ENCODE assay signal across 8 cellular contexts in the genomic region with DNA sequence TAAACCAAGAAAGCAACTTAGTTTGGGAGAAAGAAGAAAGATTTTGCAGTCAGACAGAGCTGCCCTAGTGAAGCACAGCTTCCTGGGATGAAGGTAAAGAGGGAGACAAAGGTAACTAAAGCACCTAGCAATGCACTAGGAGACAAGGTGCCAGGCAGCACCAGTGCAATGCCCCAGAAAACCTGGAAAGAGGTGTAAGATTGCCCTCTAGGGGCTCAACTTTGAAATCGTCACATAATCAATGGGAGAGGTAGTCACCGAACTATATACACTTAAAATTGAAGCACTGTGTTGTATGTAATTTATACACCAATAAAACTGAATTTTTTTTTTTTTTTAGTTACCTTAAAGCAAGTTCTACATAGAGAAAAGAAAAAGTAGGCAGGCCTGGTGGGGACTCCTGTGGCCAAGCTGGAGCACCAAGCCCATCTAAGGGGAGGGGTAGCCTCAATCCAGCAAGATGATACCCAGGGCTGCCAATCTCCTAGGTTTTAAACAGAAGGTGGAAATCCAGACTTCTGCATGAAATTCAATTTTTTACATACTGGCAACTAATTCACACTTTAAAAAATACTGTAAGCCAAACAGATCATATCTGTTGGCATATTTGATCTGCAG. TPM values are rescaled to one million over a fixed set of nuclear protein-coding genes. Genes with fewer than 3 reads are reported as not detected.
DNase-seq lines count a peak whose midpoint lies in the region; ATAC-seq, FAIRE-seq and TF ChIP-seq lines count a peak whose summit lies in the region.

No MANE protein-coding gene starts in this region.

- H3K79me2 ChIP-seq in PC-9 (ENCODE audit: low read depth) = no peaks in the 10 kb centered on the region

- no peak for DNase-seq in D721Med (ENCODE audit: insufficient read length, low spot score)
- DNase-seq in HT1080 (ENCODE audit: low read depth) = peak; percentile 17
- peak in 1 of 2 experiments; percentile 12 for DNase-seq in PC-9
- DNase-seq in fibroblast of mammary gland (ENCODE audit: low read depth) = peak; percentile 48
- DNase-seq in cerebellar nuclear complex (lab: John Stamatoyannopoulos, UW) = no peak
- DNase-seq in esophagus muscularis mucosa (ENCODE audit: extremely low spot score) = no peak

- H3K9me2 ChIP-seq in PC-9 (ENCODE audit: insufficient read depth) = no peaks in the 10 kb centered on the region

- CTCF ChIA-PET in PC-9 (lab: Charles Lee) = interaction anchor here (0.6 kb wide), 1 partner anchor 1575 kb away, joined by 11 read pairs; no protein-coding TSS in a partner anchor

- H3K9me3 ChIP-seq in PC-9 (ENCODE audit: insufficient read depth, low read depth) (no peaks in the 10 kb centered on the region), skeletal muscle satellite cell (replicated peaks; ENCODE audit: low read length) (no peaks in the 10 kb centered on the region), esophagus muscularis mucosa (no peaks in the 10 kb centered on the region)

- peak; percentile 59 for TF ChIP-seq CTCF in D721Med (IDR thresholded peaks at IDR 0.05; ENCODE audit: insufficient read depth, missing control alignments)
- TF ChIP-seq CTCF in PC-9 (conservative IDR thresholded peaks at IDR 0.05) = peak; percentile 65
- peak; percentile 54 for TF ChIP-seq CTCF in fibroblast of mammary gland (conservative IDR thresholded peaks at IDR 0.05; ENCODE audit: control insufficient read depth, insufficient read depth, low read depth, low read length)
- peak in 1 of 3 experiments; percentile 6 for TF ChIP-seq CTCF in esophagus muscularis mucosa (IDR thresholded peaks at IDR 0.05)

- H3K27me3 ChIP-seq in PC-9 (ENCODE audit: insufficient read depth, low read depth) (no peaks in the 10 kb centered on the region), skeletal muscle satellite cell (ENCODE audit: control insufficient read depth, insufficient read depth, low read length) (no peaks in the 10 kb centered on the region), esophagus muscularis mucosa (no peaks in the 10 kb centered on the region)

- no peak overlapping the region for H3K27ac ChIP-seq in PC-9
- no peak overlapping the region for H3K27ac ChIP-seq in esophagus muscularis mucosa (replicated peaks in 1 of 4)

- no peak for ATAC-seq in HG03520 (IDR thresholded peaks at IDR 0.05; ENCODE audit: unreplicated experiment)

- H3K4me1 ChIP-seq in PC-9 (replicated peaks; ENCODE audit: insufficient read depth) = peaks cover 15% of the 10 kb centered on the region
- peaks cover 27% of the 10 kb centered on the region for H3K4me1 ChIP-seq in skeletal muscle satellite cell (ENCODE audit: control insufficient read depth, insufficient read depth, low read length)
- H3K4me1 ChIP-seq in esophagus muscularis mucosa = no peaks in the 10 kb centered on the region

- no peak for FAIRE-seq in D721Med (lab: Jason Lieb, UNC)

- H3K36me3 ChIP-seq in PC-9 (ENCODE audit: low read depth) (peaks cover 23% of the 10 kb centered on the region; the same call in 1 of the 2 replicates), skeletal muscle satellite cell (ENCODE audit: insufficient read depth, low read length) (peaks cover 60% of the 10 kb centered on the region), esophagus muscularis mucosa (peaks cover 45 to 96% (median 76%) of the 10 kb centered on the region in 4 donors)

- H3K4me2 ChIP-seq in PC-9 (0 out of 2 replicates have a peak overlapping the region, but pooled peaks have one; percentile 13), skeletal muscle satellite cell (ENCODE audit: low read length) (peak overlapping the region; percentile 61)

- 81% methylated on average over 2 of the region's 2 CpGs for WGBS in esophagus muscularis mucosa

- H3K9ac ChIP-seq in skeletal muscle satellite cell (ENCODE audit: low read depth, low read length) = peak overlapping the region; percentile 71

- no peak for TF ChIP-seq POLR2A in esophagus muscularis mucosa (IDR thresholded peaks at IDR 0.05; ENCODE audit: low read depth)

- TF ChIP-seq EP300 in esophagus muscularis mucosa (IDR thresholded peaks at IDR 0.05) = no peak

- peaks cover 3% of the 10 kb centered on the region for H4K20me1 ChIP-seq in PC-9 (ENCODE audit: insufficient read depth)

- intact Hi-C loops in PC-9 (cut with micrococcal nuclease; ENCODE audit: unreplicated experiment) = loop anchor here (5.0 kb wide), 1 partner anchor 406 kb away; no protein-coding TSS in a partner anchor
- intact Hi-C loops in esophagus muscularis mucosa (cut with DNase I) = no loop called here

- H3F3A ChIP-seq in PC-9 (ENCODE audit: insufficient read depth, low read depth) = peaks cover 14% of the 10 kb centered on the region; the same call in 1 of the 2 replicates

- TSS peak; percentile 12 for BruUV-seq in PC-9 (replicated peaks; lab: Mats Ljungman, UMichigan)

- POLR2A ChIA-PET in PC-9 (lab: Charles Lee; ENCODE audit: unreplicated experiment) = no interaction called here

- H2AFZ ChIP-seq in PC-9 = no peak overlapping the region

- no peak overlapping the region for H3K4me3 ChIP-seq in PC-9
- no peak overlapping the region for H3K4me3 ChIP-seq in fibroblast of mammary gland (ENCODE audit: control insufficient read depth, low read depth, low read length)
- no peak overlapping the region for H3K4me3 ChIP-seq in skeletal muscle satellite cell (ENCODE audit: low read length)
- H3K4me3 ChIP-seq in esophagus muscularis mucosa = no peak overlapping the region

RNA-seq across cellular contexts. Expression of a gene that starts 48.2 kb away (rescaled TPM):
- total RNA-seq in HT1080 (2014; rRNA removed; shearing (Covaris generic)) = 52.9 and 65.3 TPM in 2 replicates
- 29.7 and 32.5 TPM in 2 replicates for polyA plus RNA-seq in HT1080 (2015; cell fraction: cytosol; rRNA removed)
- 62.1 and 70.5 TPM in 2 replicates for polyA plus RNA-seq in HT1080 (2015; cell fraction: nucleus; rRNA removed)
- 113 and 138 TPM in 2 replicates for total RNA-seq in PC-9 (2021)
- 34.7 and 47.1 TPM in 2 replicates for total RNA-seq in skeletal muscle satellite cell (2012; rRNA removed)
- 10 to 100 TPM; 34.6 to 38.6 (median 36.7) TPM for total RNA-seq in esophagus muscularis mucosa

Comparison
In these comparisons a context has a peak if more than half of its experiments do, and no peak if none do; other contexts are left out.
1. DNase-seq: peak in HT1080 (single experiment) and fibroblast of mammary gland (single experiment); none in D721Med (single experiment), cerebellar nuclear complex (0 of 2) and esophagus muscularis mucosa (single experiment).